22 cellular contexts compared by ENCODE assay signal in genomic region chr12:67632005-67632404, GRCh38. TPM values are rescaled to one million over a fixed set of nuclear protein-coding genes. Genes with fewer than 3 reads are reported as not detected.
DNase-seq lines count a peak whose midpoint lies in the region; ATAC-seq and TF ChIP-seq lines count a peak whose summit lies in the region.
"Had no signal": no experiment of that assay in that cellular context is flagged by ENCODE, and none has a peak within 500 bp of the region (broad histone marks: within the 10 kb centered on the region; RNA-seq: fewer than 3 reads in every experiment).

No MANE protein-coding gene starts in this region.

- H3K4me3 ChIP-seq in CD8-positive, alpha-beta memory T cell (ENCODE audit: low read length) = no peak overlapping the region
- no peak overlapping the region for H3K4me3 ChIP-seq in HUES64 (ENCODE audit: low read length)
- no peak overlapping the region for H3K4me3 ChIP-seq in WERI-Rb-1 (ENCODE audit: low read depth, low read length)
- H3K4me3 ChIP-seq: cardiac muscle cell, GM12878, right atrium auricular region, stomach, tibial nerve had no signal

- no peak overlapping the region for H3K9ac ChIP-seq in HUES64 (ENCODE audit: low read depth, low read length)

- H3K4me3 Mint-ChIP-seq in CD8-positive, alpha-beta memory T cell = peak overlapping the region in 4 of 7 donors; percentile 29 to 57 (median 52)
- H3K4me3 Mint-ChIP-seq in neural crest cell = peak overlapping the region; percentile 71
- H3K4me3 Mint-ChIP-seq in stimulated activated naive B cell treated with anti-CD40 and anti-IgM and Interleukin-4, amounts not matched to agents 10 μg/mL and 1 μg/mL and 100 μg/mL, for 72 hours = no peak overlapping the region
- H3K4me3 Mint-ChIP-seq: dendritic cell treated with granulocyte-macrophage colony-stimulating factor and Interleukin-4, amounts not matched to agents 40 ng/mL and 50 ng/mL, for 4 days had no signal

- CTCF ChIA-PET in CD8-positive, alpha-beta memory T cell (lab: Charles Lee) = interaction anchor here (0.6 to 2.6 kb wide), 4 partner anchors 10 to 276 kb away, joined by 3 to 18 read pairs (median 6); partner anchors contain the start of gene DYRK2

- peaks cover 80% of the 10 kb centered on the region for H3K4me1 ChIP-seq in CD8-positive, alpha-beta memory T cell (ENCODE audit: insufficient read depth, low read length)
- peaks cover 34% of the 10 kb centered on the region for H3K4me1 ChIP-seq in HUES64 (ENCODE audit: insufficient read depth, low read length)
- H3K4me1 ChIP-seq: right atrium auricular region had no signal

- H3K9me3 Mint-ChIP-seq in CD8-positive, alpha-beta memory T cell = peaks cover 0 to 2% (median 0%) of the 10 kb centered on the region in 5 donors
- H3K9me3 Mint-ChIP-seq in neural crest cell = no peaks in the 10 kb centered on the region
- peaks cover 9% of the 10 kb centered on the region in 2 donors for H3K9me3 Mint-ChIP-seq in stimulated activated naive B cell treated with anti-CD40 and anti-IgM and Interleukin-4, amounts not matched to agents 10 μg/mL and 1 μg/mL and 100 μg/mL, for 72 hours
- H3K9me3 Mint-ChIP-seq: dendritic cell treated with granulocyte-macrophage colony-stimulating factor and Interleukin-4, amounts not matched to agents 40 ng/mL and 50 ng/mL, for 4 days had no signal

- no peaks in the 10 kb centered on the region for H3K27me3 ChIP-seq in CD8-positive, alpha-beta memory T cell (ENCODE audit: insufficient read depth, low read length, poor library complexity, severe bottlenecking)
- H3K27me3 ChIP-seq in HUES64 (ENCODE audit: insufficient read depth, low read length) (0 out of 2 replicates have a peak, but pooled peaks cover 2% of the 10 kb centered on the region), WERI-Rb-1 (ENCODE audit: insufficient read depth, low read depth, severe bottlenecking) (no peaks in the 10 kb centered on the region)
- H3K27me3 ChIP-seq: cardiac muscle cell, right atrium auricular region, stomach, tibial nerve had no signal

- peak overlapping the region in 7 of 8 donors; percentile 47 to 96 (median 80) for H3K27ac Mint-ChIP-seq in CD8-positive, alpha-beta memory T cell
- H3K27ac Mint-ChIP-seq in neural crest cell (ENCODE audit: unreplicated experiment) = peak overlapping the region; percentile 55
- no peak overlapping the region for H3K27ac Mint-ChIP-seq in stimulated activated naive B cell treated with anti-CD40 and anti-IgM and Interleukin-4, amounts not matched to agents 10 μg/mL and 1 μg/mL and 100 μg/mL, for 72 hours
- H3K27ac Mint-ChIP-seq: dendritic cell treated with granulocyte-macrophage colony-stimulating factor and Interleukin-4, amounts not matched to agents 40 ng/mL and 50 ng/mL, for 4 days had no signal

- no peaks in the 10 kb centered on the region for H3K36me3 ChIP-seq in CD8-positive, alpha-beta memory T cell (ENCODE audit: insufficient read depth, low read length)
- H3K36me3 ChIP-seq in HUES64 (ENCODE audit: insufficient read depth, low read length) (no peaks in the 10 kb centered on the region), WERI-Rb-1 (no peaks in the 10 kb centered on the region)
- H3K36me3 ChIP-seq: cardiac muscle cell, right atrium auricular region, stomach, tibial nerve had no signal

- ATAC-seq in stimulated activated naive B cell treated with anti-CD40 and anti-IgM and Interleukin-4, amounts not matched to agents 10 μg/mL and 1 μg/mL and 100 μg/mL, for 72 hours (replicated peaks) = no peak
- ATAC-seq: GM12878, left lobe of liver, PC-3 had no signal

- 58% methylated on average over 3 of the region's 3 CpGs for WGBS in HUES64

- peaks cover 0 to 3% (median 2%) of the 10 kb centered on the region in 3 donors for H3K36me3 Mint-ChIP-seq in CD8-positive, alpha-beta memory T cell
- no peaks in the 10 kb centered on the region for H3K36me3 Mint-ChIP-seq in neural crest cell (ENCODE audit: low read depth)
- H3K36me3 Mint-ChIP-seq in stimulated activated naive B cell treated with anti-CD40 and anti-IgM and Interleukin-4, amounts not matched to agents 10 μg/mL and 1 μg/mL and 100 μg/mL, for 72 hours = peaks cover 8 to 9% of the 10 kb centered on the region in 2 donors

- H3K27ac ChIP-seq in CD8-positive, alpha-beta memory T cell (ENCODE audit: low read depth, low read length) = no peak overlapping the region
- H3K27ac ChIP-seq in HUES64 (ENCODE audit: low read depth, low read length) (0 out of 2 replicates have a peak overlapping the region, but pooled peaks have one; percentile 8), WERI-Rb-1 (no peak overlapping the region)
- H3K27ac ChIP-seq: cardiac muscle cell, right atrium auricular region, stomach, tibial nerve had no signal

- H3K9me3 ChIP-seq in CD8-positive, alpha-beta memory T cell (ENCODE audit: low read length) = no peaks in the 10 kb centered on the region
- no peaks in the 10 kb centered on the region for H3K9me3 ChIP-seq in HUES64 (ENCODE audit: insufficient read depth, low read depth, low read length)
- H3K9me3 ChIP-seq in WERI-Rb-1 (ENCODE audit: severe bottlenecking) = no peaks in the 10 kb centered on the region
- H3K9me3 ChIP-seq: right atrium auricular region, stomach, tibial nerve had no signal

- TF ChIP-seq CTCF in neural crest cell (conservative IDR thresholded peaks at IDR 0.05) (no peak), WERI-Rb-1 (IDR thresholded peaks at IDR 0.05; ENCODE audit: low read depth, low read length) (no peak)

- H3K27me3 Mint-ChIP-seq in CD8-positive, alpha-beta memory T cell = no peaks in the 10 kb centered on the region
- H3K27me3 Mint-ChIP-seq in neural crest cell (ENCODE audit: low read depth) = no peaks in the 10 kb centered on the region
- no peaks in the 10 kb centered on the region for H3K27me3 Mint-ChIP-seq in stimulated activated naive B cell treated with anti-CD40 and anti-IgM and Interleukin-4, amounts not matched to agents 10 μg/mL and 1 μg/mL and 100 μg/mL, for 72 hours

- no peak for DNase-seq in CD8-positive, alpha-beta memory T cell
- DNase-seq in islet precursor cell (peak; percentile 75), neural crest cell (ENCODE audit: low read depth, low spot score) (peak; percentile 11), NCI-H82 (lab: John Stamatoyannopoulos, UW) (no peak), WERI-Rb-1 (no peak)
- DNase-seq in stimulated activated naive B cell treated with anti-CD40 and anti-IgM and Interleukin-4, amounts not matched to agents 10 μg/mL and 1 μg/mL and 100 μg/mL, for 72 hours = no peak
- DNase-seq: activated CD4-positive, alpha-beta T cell treated with anti-CD3 and anti-CD28 coated beads for 4 hours; GOT3; NCI-H1694 treated with DMSO at 0.1 percent for 48 hours; NCI-H226; NCI-H774; PC-3; SIG-M5; stomach; T-helper 1 cell had no signal

- POLR2A ChIA-PET in CD8-positive, alpha-beta memory T cell (lab: Charles Lee) = interaction anchor here (4.8 kb wide), 1 partner anchor 17 kb away, joined by 78 read pairs; the partner anchor contains the start of gene DYRK2

- peaks cover 74 to 82% (median 81%) of the 10 kb centered on the region in 3 donors for H3K4me1 Mint-ChIP-seq in CD8-positive, alpha-beta memory T cell
- H3K4me1 Mint-ChIP-seq in neural crest cell = peaks cover 60% of the 10 kb centered on the region
- peaks cover 44 to 64% of the 10 kb centered on the region in 2 donors for H3K4me1 Mint-ChIP-seq in stimulated activated naive B cell treated with anti-CD40 and anti-IgM and Interleukin-4, amounts not matched to agents 10 μg/mL and 1 μg/mL and 100 μg/mL, for 72 hours

RNA-seq across cellular contexts. Expression of gene DYRK2, which starts 16.5 kb away (rescaled TPM):
- total RNA-seq in CD8-positive, alpha-beta memory T cell = 10 to 100 TPM; 44.7 to 47.6 TPM
- polyA plus RNA-seq in CD8-positive, alpha-beta memory T cell = 89.3 TPM
- polyA plus RNA-seq in HUES64 (2013, experiment 1 of 2) = 21.2 TPM
- 24.3 TPM for polyA plus RNA-seq in HUES64 (2013, experiment 2 of 2)
- total RNA-seq in neural crest cell = 47.3 and 48.1 TPM in 2 replicates

Comparison
In these comparisons a context has a peak if more than half of its experiments do, and no peak if none do; other contexts are left out.
1. DNase-seq: peak in islet precursor cell (single experiment) and neural crest cell (single experiment); none in CD8-positive, alpha-beta memory T cell (0 of 5), NCI-H82 (single experiment), stimulated activated naive B cell treated with anti-CD40 and anti-IgM and Interleukin-4, amounts not matched to agents 10 μg/mL and 1 μg/mL and 100 μg/mL, for 72 hours (single experiment) and WERI-Rb-1 (single experiment).
2. H3K4me3 Mint-ChIP-seq: peak in CD8-positive, alpha-beta memory T cell (4 of 7) and neural crest cell (single experiment); none in stimulated activated naive B cell treated with anti-CD40 and anti-IgM and Interleukin-4, amounts not matched to agents 10 μg/mL and 1 μg/mL and 100 μg/mL, for 72 hours (0 of 2).